9 cellular contexts compared by ENCODE assay signal in the genomic region with DNA sequence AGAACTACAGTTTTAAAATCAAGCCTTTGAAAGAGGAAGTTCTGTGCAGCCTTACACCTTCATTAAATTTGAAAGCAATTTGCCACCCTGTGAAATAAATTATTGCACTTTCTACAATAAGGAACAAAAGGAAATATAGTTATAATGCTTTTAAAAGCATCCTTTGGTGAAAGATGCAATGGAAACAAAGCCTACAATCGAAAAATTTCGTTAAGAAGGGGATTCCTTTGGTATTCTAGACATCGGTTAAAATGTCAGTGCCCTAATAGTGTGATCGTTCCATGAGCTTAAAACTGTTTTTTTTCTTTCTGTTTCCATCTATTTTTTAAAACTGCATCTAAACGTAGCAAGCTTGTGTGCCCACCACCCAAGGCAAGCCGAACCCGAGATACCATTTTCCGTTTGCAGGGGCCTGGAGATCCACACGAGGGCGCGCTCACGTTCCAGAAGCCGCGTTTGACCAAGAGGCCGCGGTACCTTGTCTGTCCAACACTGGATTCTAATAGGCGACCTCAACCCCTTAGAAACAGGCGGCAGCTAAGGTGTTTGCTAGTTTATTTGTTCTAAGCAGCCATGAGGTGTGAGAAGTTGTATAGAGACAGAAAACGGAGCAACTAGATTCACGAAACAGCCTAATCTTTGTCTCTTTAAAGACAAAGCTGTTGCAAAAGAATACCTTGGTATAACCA. TPM values are rescaled to one million over a fixed set of nuclear protein-coding genes. Genes with fewer than 3 reads are reported as not detected.
DNase-seq lines count a peak whose midpoint lies in the region; TF ChIP-seq lines count a peak whose summit lies in the region.
"Had no signal": no experiment of that assay in that cellular context is flagged by ENCODE, and none has a peak within 500 bp of the region (broad histone marks: within the 10 kb centered on the region; RNA-seq: fewer than 3 reads in every experiment).

No MANE protein-coding gene starts in this region.

- H3K18ac ChIP-seq in H9 (ENCODE audit: insufficient read length, low read depth, low read length): no peak overlapping the region

- H3K79me1 ChIP-seq in H9 (ENCODE audit: insufficient read depth, low read depth, low read length, poor library complexity, severe bottlenecking): no peaks in the 10 kb centered on the region

- H3K23ac ChIP-seq in H9 (ENCODE audit: insufficient read length, low read depth, low read length): no peak overlapping the region

- no peak for DNase-seq in CD14-positive monocyte (ENCODE audit: low spot score)
- peak; percentile 84 for DNase-seq in H9
- DNase-seq in erythroblast (lab: John Stamatoyannopoulos, UW): peak; percentile 61 to 66
- DNase-seq in smooth muscle cell (lab: John Stamatoyannopoulos, UW; ENCODE audit: unreplicated experiment): no peak
- no peak for DNase-seq in superior temporal gyrus (ENCODE audit: extremely low spot score)
- DNase-seq in mesenteric fat pad (ENCODE audit: low spot score): no peak
- DNase-seq in midbrain (lab: John Stamatoyannopoulos, UW): no peak

- intact Hi-C loops in CD14-positive monocyte (cut with micrococcal nuclease): loop anchor here in 1 of 2 donors (5.0 kb wide), 1 partner anchor 34 kb away; no protein-coding TSS in a partner anchor

- no peak overlapping the region for H2BK5ac ChIP-seq in H9 (ENCODE audit: insufficient read length, low read length)

- WGBS in H9 (ENCODE audit: extremely low coverage, insufficient read length, low lambda C conversion rate): no CpG with 5 or more reads among the region's 20 CpGs
- WGBS in smooth muscle cell (ENCODE audit: low lambda C conversion rate): 22% methylated on average over 20 of the region's 20 CpGs

- H3K36me3 ChIP-seq in OCI-LY1 (ENCODE audit: insufficient read depth, low read length): no peaks in the 10 kb centered on the region
- H3K36me3 ChIP-seq in smooth muscle cell (ENCODE audit: low read depth): no peaks in the 10 kb centered on the region

- H3K4ac ChIP-seq in H9 (ENCODE audit: low read depth, low read length): no peak overlapping the region

- H2BK20ac ChIP-seq in H9 (ENCODE audit: low read depth, low read length, poor library complexity, severe bottlenecking): no peak overlapping the region

- H3K9me3 ChIP-seq in H9 (ENCODE audit: control insufficient read depth, low read depth, low read length): no peaks in the 10 kb centered on the region
- no peaks in the 10 kb centered on the region for H3K9me3 ChIP-seq in OCI-LY1 (ENCODE audit: low read length)
- H3K9me3 ChIP-seq in smooth muscle cell (replicated peaks; ENCODE audit: low read depth): no peaks in the 10 kb centered on the region

- H4K5ac ChIP-seq in H9 (ENCODE audit: insufficient read length, low read depth, low read length): no peak overlapping the region

- H3K9me2 ChIP-seq in OCI-LY1 (ENCODE audit: low read depth, low read length): no peaks in the 10 kb centered on the region

- no peak overlapping the region for H2BK15ac ChIP-seq in H9 (ENCODE audit: low read depth, low read length)

- H3K56ac ChIP-seq in H9 (ENCODE audit: insufficient read length, low read depth, low read length): no peak overlapping the region

- H4K91ac ChIP-seq in H9 (ENCODE audit: insufficient read length, low read depth, low read length): no peak overlapping the region

- no peak overlapping the region for H2BK12ac ChIP-seq in H9 (ENCODE audit: insufficient read length, low read depth, low read length)

- H3K27me3 Mint-ChIP-seq in CD14-positive monocyte (ENCODE audit: low read depth in 3 of 3) (peaks cover 89 to 98% (median 91%) of the 10 kb centered on the region in 3 donors), H9 (ENCODE audit: low read depth) (peaks cover 96% of the 10 kb centered on the region)

- peaks cover 92% of the 10 kb centered on the region for H3K27me3 ChIP-seq in H9 (ENCODE audit: insufficient read depth, low read length)
- H3K27me3 ChIP-seq in OCI-LY1 (ENCODE audit: insufficient read depth, low read length): no peaks in the 10 kb centered on the region
- H3K27me3 ChIP-seq in smooth muscle cell (ENCODE audit: low read depth): peaks cover 96% of the 10 kb centered on the region

- H3K79me2 ChIP-seq in H9 (ENCODE audit: insufficient read depth, low read length): no peaks in the 10 kb centered on the region
- no peaks in the 10 kb centered on the region for H3K79me2 ChIP-seq in OCI-LY1 (ENCODE audit: insufficient read depth, low read length)
- H3K79me2 ChIP-seq in smooth muscle cell (ENCODE audit: low read depth): peaks cover 22% of the 10 kb centered on the region

- no peak overlapping the region for H3K4me3 ChIP-seq in OCI-LY1 (ENCODE audit: low read depth, low read length, poor library complexity, severe bottlenecking)
- H3K4me3 ChIP-seq in smooth muscle cell: peak overlapping the region; percentile 13

- TF ChIP-seq POLR2A in erythroblast (IDR thresholded peaks at IDR 0.05; ENCODE audit: low read length): no peak

- H2BK120ac ChIP-seq in H9 (ENCODE audit: low read depth, low read length, poor library complexity, severe bottlenecking): no peak overlapping the region

- no peak overlapping the region for H3K14ac ChIP-seq in H9 (ENCODE audit: insufficient read depth, low read length)

- H3F3A ChIP-seq in OCI-LY1 (ENCODE audit: insufficient read depth, low read length): no peaks in the 10 kb centered on the region
- H3F3A ChIP-seq in smooth muscle cell (ENCODE audit: low read depth): no peaks in the 10 kb centered on the region

- H2AFZ ChIP-seq in H9 (ENCODE audit: low read length) (no peak overlapping the region), OCI-LY1 (ENCODE audit: low read length) (no peak overlapping the region), smooth muscle cell (ENCODE audit: low read depth) (no peak overlapping the region)

- H3K4me2 ChIP-seq in H9 (ENCODE audit: insufficient read depth, insufficient read length, low read length) (no peak overlapping the region), OCI-LY1 (ENCODE audit: low read length) (no peak overlapping the region), smooth muscle cell (no peak overlapping the region)

- H3T11ph ChIP-seq in H9 (ENCODE audit: low read length): no peak overlapping the region

- TF ChIP-seq CTCF in CD14-positive monocyte (IDR thresholded peaks at IDR 0.05) (peak; percentile 71), H9 (conservative IDR thresholded peaks at IDR 0.05) (peak; percentile 82), OCI-LY1 (IDR thresholded peaks at IDR 0.05; ENCODE audit: low read length) (peak; percentile 82), smooth muscle cell (IDR thresholded peaks at IDR 0.05; ENCODE audit: borderline replicate concordance, insufficient read depth, poor library complexity, severe bottlenecking) (peak; percentile 64)

- H4K20me1 ChIP-seq in H9 (ENCODE audit: control insufficient read depth, insufficient read depth, insufficient read length): no peaks in the 10 kb centered on the region
- no peaks in the 10 kb centered on the region for H4K20me1 ChIP-seq in OCI-LY1 (ENCODE audit: insufficient read depth, low read length)
- peaks cover 92% of the 10 kb centered on the region for H4K20me1 ChIP-seq in smooth muscle cell (ENCODE audit: low read depth)

- H4K8ac ChIP-seq in H9 (replicated peaks; ENCODE audit: insufficient read length, low read depth, low read length): no peak overlapping the region

- no peak overlapping the region for H2AK5ac ChIP-seq in H9 (ENCODE audit: insufficient read length, low read length)

- no peaks in the 10 kb centered on the region for H3K4me1 ChIP-seq in H9 (ENCODE audit: insufficient read depth, low read length)
- H3K4me1 ChIP-seq in OCI-LY1 (ENCODE audit: insufficient read depth, low read length, severe bottlenecking): peaks cover 4% of the 10 kb centered on the region
- no peaks in the 10 kb centered on the region for H3K4me1 ChIP-seq in smooth muscle cell (ENCODE audit: low read depth)

- H3K27ac Mint-ChIP-seq in CD14-positive monocyte: no peak overlapping the region
- H3K27ac Mint-ChIP-seq in H9: no peak overlapping the region

- H3K23me2 ChIP-seq in H9 (ENCODE audit: insufficient read length, low read depth, low read length, poor library complexity, severe bottlenecking): no peaks in the 10 kb centered on the region

- H3K9ac ChIP-seq in H9 (ENCODE audit: extremely low read depth, insufficient read length, low read length): no peak overlapping the region
- H3K9ac ChIP-seq in OCI-LY1 (ENCODE audit: low read length): no peak overlapping the region
- no peak overlapping the region for H3K9ac ChIP-seq in smooth muscle cell (ENCODE audit: low read depth)

- H3K36me3 Mint-ChIP-seq in CD14-positive monocyte (peaks cover 3 to 12% of the 10 kb centered on the region in 2 donors), H9 (ENCODE audit: insufficient read depth in 1 of 3, low read depth in 3 of 3) (no peaks in the 10 kb centered on the region; a peak in 1 of 7 replicates)

- no peak overlapping the region for H3K27ac ChIP-seq in H9 (ENCODE audit: insufficient read length, low read depth, low read length)
- no peak overlapping the region for H3K27ac ChIP-seq in OCI-LY1 (ENCODE audit: low read depth, low read length, poor library complexity, severe bottlenecking)
- no peak overlapping the region for H3K27ac ChIP-seq in smooth muscle cell (ENCODE audit: low read depth)

- H3K4me3 Mint-ChIP-seq in CD14-positive monocyte (peak overlapping the region in 1 of 2 donors; percentile 86), H9 (no peak overlapping the region)

- H3K9me3 Mint-ChIP-seq in CD14-positive monocyte (peaks cover 0 to 51% (median 15%) of the 10 kb centered on the region in 7 donors), H9 (peaks cover 0 to 15% of the 10 kb centered on the region in 2 experiments)

- H3K4me1 Mint-ChIP-seq in CD14-positive monocyte (peaks cover 19% of the 10 kb centered on the region), H9 (peaks cover 7 to 23% of the 10 kb centered on the region in 2 experiments)

RNA-seq across cellular contexts. Expression of a gene that starts 4.0 kb away (rescaled TPM):
- polyA plus RNA-seq in CD14-positive monocyte (not detected), smooth muscle cell (7.9 and 9.0 TPM in 2 replicates)
- total RNA-seq in H9 (2021) (not detected in 2 replicates), smooth muscle cell (4.4 and 9.8 TPM in 2 replicates), mesenteric fat pad (1.2 TPM)
- total RNA-seq: subcutaneous adipose tissue had no signal

RNA-seq across cellular contexts. Expression of a gene that starts 5.5 kb away (rescaled TPM):
- polyA plus RNA-seq in CD14-positive monocyte: not detected
- total RNA-seq in H9 (2021): not detected in 2 replicates
- 6.7 and 9.9 TPM in 2 replicates for total RNA-seq in smooth muscle cell
- 10.6 and 11.4 TPM in 2 replicates for polyA plus RNA-seq in smooth muscle cell
- 1.7 TPM for total RNA-seq in mesenteric fat pad

RNA-seq across cellular contexts. Expression of a gene that starts 11.4 kb away (rescaled TPM):
- polyA plus RNA-seq in CD14-positive monocyte: not detected
- not detected in 2 replicates for total RNA-seq in H9 (2021)
- total RNA-seq in smooth muscle cell: 0.45 and 0.49 TPM in 2 replicates
- polyA plus RNA-seq in smooth muscle cell: 1.4 and 2.2 TPM in 2 replicates
- 6.1 TPM for total RNA-seq in mesenteric fat pad

RNA-seq across cellular contexts. Expression of a gene that starts 11.5 kb away (rescaled TPM):
- not detected for polyA plus RNA-seq in CD14-positive monocyte
- total RNA-seq in H9 (2021): not detected in 2 replicates
- total RNA-seq in smooth muscle cell: 0.54 TPM in 1 of 2 replicates, not detected in the other
- polyA plus RNA-seq in smooth muscle cell: not detected in 2 replicates
- not detected for total RNA-seq in mesenteric fat pad
- total RNA-seq: subcutaneous adipose tissue had no signal

RNA-seq across cellular contexts. Expression of a gene that starts 18.4 kb away (rescaled TPM):
- polyA plus RNA-seq in CD14-positive monocyte: not detected
- total RNA-seq in H9 (2021): not detected in 2 replicates
- 0.13 and 2.0 TPM in 2 replicates for total RNA-seq in smooth muscle cell
- not detected in 2 replicates for polyA plus RNA-seq in smooth muscle cell
- 13.3 TPM for total RNA-seq in mesenteric fat pad

Comparison
In these comparisons a context has a peak if more than half of its experiments do, and no peak if none do; other contexts are left out.
1. DNase-seq: peak in H9 (single experiment) and erythroblast (2 of 2); none in CD14-positive monocyte (single experiment), smooth muscle cell (single experiment), superior temporal gyrus (single experiment), mesenteric fat pad (single experiment) and midbrain (single experiment).
2. Peak in every context shown above with its lines, with median percentiles within 50 percentile points of each other: CTCF ChIP-seq.